14 cellular contexts compared by ENCODE assay signal in genomic region chr17:5638596-5638995, GRCh38. TPM values are rescaled to one million over a fixed set of nuclear protein-coding genes. Genes with fewer than 3 reads are reported as not detected.
DNase-seq lines count a peak whose midpoint lies in the region; ATAC-seq and TF ChIP-seq lines count a peak whose summit lies in the region.
"Had no signal": no experiment of that assay in that cellular context is flagged by ENCODE, and none has a peak within 500 bp of the region (broad histone marks: within the 10 kb centered on the region; RNA-seq: fewer than 3 reads in every experiment).

No MANE protein-coding gene starts in this region.

- no peak overlapping the region for H2AK5ac ChIP-seq in IMR-90 (ENCODE audit: low read depth, low read length)

- H3K4me3 ChIP-seq in IMR-90 (ENCODE audit: insufficient read depth, low read depth, low read length) (no peak overlapping the region), Peyer's patch (no peak overlapping the region)

- H3K14ac ChIP-seq in IMR-90 (replicated peaks; ENCODE audit: low read depth, low read length): no peak overlapping the region

- TF ChIP-seq CTCF in IMR-90 (conservative IDR thresholded peaks at IDR 0.05; ENCODE audit: low read depth, low read length) (no peak), Peyer's patch (IDR thresholded peaks at IDR 0.05) (no peak)

- ATAC-seq in IMR-90 (ENCODE audit: low read depth) (no peak), esophagus mucosa (peak; percentile 82), GM18517 (IDR thresholded peaks at IDR 0.05; ENCODE audit: unreplicated experiment) (no peak)
- ATAC-seq: HCT116 had no signal

- in situ Hi-C loops in IMR-90 (cut with MboI; ENCODE audit: low sequenced_read_pairs): no loop called here

- H4K5ac ChIP-seq in IMR-90 (ENCODE audit: low read depth, low read length): no peak overlapping the region

- H2AFZ ChIP-seq in IMR-90 (replicated peaks; ENCODE audit: low read length, poor library complexity): peak overlapping the region; percentile 33

- H3K9me3 ChIP-seq in IMR-90 (ENCODE audit: control insufficient read depth, insufficient read depth, low read length): no peaks in the 10 kb centered on the region
- no peaks in the 10 kb centered on the region for H3K9me3 ChIP-seq in Peyer's patch
- H3K9me3 ChIP-seq: BE2C had no signal

- no peak overlapping the region for H4K8ac ChIP-seq in IMR-90 (ENCODE audit: low read depth in 2 of 2, low read length in 2 of 2)

- no peak overlapping the region for H3K9ac ChIP-seq in IMR-90 (ENCODE audit: low read depth, low read length)

- H3K4ac ChIP-seq in IMR-90 (ENCODE audit: low read depth, low read length): no peak overlapping the region

- no peak overlapping the region for H2AK9ac ChIP-seq in IMR-90 (replicated peaks; ENCODE audit: low read depth, low read length, poor library complexity)

- no peak overlapping the region for H4K91ac ChIP-seq in IMR-90 (ENCODE audit: insufficient read depth, low read depth, low read length)

- H3K9me1 ChIP-seq in IMR-90 (ENCODE audit: insufficient read depth, low read length): no peaks in the 10 kb centered on the region

- no peak overlapping the region for H3K56ac ChIP-seq in IMR-90 (ENCODE audit: extremely low read depth, insufficient read depth, low read length)

- no peak overlapping the region for H2BK15ac ChIP-seq in IMR-90 (ENCODE audit: low read depth, low read length)

- H3K18ac ChIP-seq in IMR-90 (ENCODE audit: low read depth, low read length): no peak overlapping the region

- BruUV-seq in IMR-90 (replicated peaks; lab: Mats Ljungman, UMichigan): no TSS peak

- dilution Hi-C loops in IMR-90 (cut with HindIII; ENCODE audit: low sequenced_read_pairs, unreplicated experiment): no loop called here

- no peaks in the 10 kb centered on the region for H3K79me1 ChIP-seq in IMR-90 (ENCODE audit: low read depth in 1 of 2, low read length in 2 of 2)

- CTCF ChIA-PET in IMR-90 (lab: Yijun Ruan, JAX): no interaction called here

- H3K23ac ChIP-seq in IMR-90 (ENCODE audit: low read depth, low read length): no peak overlapping the region

- H2BK5ac ChIP-seq in IMR-90 (ENCODE audit: low read depth, low read length, poor library complexity, severe bottlenecking): no peak overlapping the region

- TF ChIP-seq RAD21 in IMR-90 (IDR thresholded peaks at IDR 0.05; ENCODE audit: low read length): no peak

- H3K27ac ChIP-seq in IMR-90 (ENCODE audit: insufficient read depth, low read length) (no peak overlapping the region), Peyer's patch (no peak overlapping the region)
- H3K27ac ChIP-seq: C4-2B had no signal

- H3K36me3 ChIP-seq in IMR-90 (ENCODE audit: control insufficient read depth, insufficient read depth, low read length): no peaks in the 10 kb centered on the region
- H3K36me3 ChIP-seq in Peyer's patch: no peaks in the 10 kb centered on the region
- H3K36me3 ChIP-seq: BE2C had no signal

- no peaks in the 10 kb centered on the region for H3K4me1 ChIP-seq in IMR-90 (ENCODE audit: control insufficient read depth, insufficient read depth, low read length)
- no peaks in the 10 kb centered on the region for H3K4me1 ChIP-seq in Peyer's patch
- H3K4me1 ChIP-seq: BE2C had no signal

- no peak overlapping the region for H2BK20ac ChIP-seq in IMR-90 (ENCODE audit: low read depth, low read length)

- no CpG with 5 or more reads among the region's 2 CpGs for WGBS in IMR-90 (ENCODE audit: extremely low coverage in 2 of 2, insufficient read length in 1 of 2), 2 experiments

- DNase-seq in Daoy (ENCODE audit: low read depth) (peak; percentile 21), IMR-90 (no peak), renal cortical epithelial cell (ENCODE audit: low read depth) (peak; percentile 32), midbrain (lab: John Stamatoyannopoulos, UW) (no peak), Peyer's patch (no peak)
- DNase-seq: BE2C; CD4-positive, alpha-beta memory T cell; DMS79; EL; GDM1 had no signal

- H3K4me2 ChIP-seq in IMR-90 (ENCODE audit: low read depth, low read length): no peak overlapping the region

- no peak overlapping the region for H2BK120ac ChIP-seq in IMR-90 (ENCODE audit: low read depth, low read length)

- H4K20me1 ChIP-seq in IMR-90 (ENCODE audit: insufficient read depth, low read length): no peaks in the 10 kb centered on the region

- POLR2A ChIA-PET in IMR-90 (lab: Charles Lee; ENCODE audit: unreplicated experiment): no interaction called here

- H3K27me3 ChIP-seq in IMR-90 (ENCODE audit: control insufficient read depth, insufficient read depth, low read length) (no peaks in the 10 kb centered on the region; the same call in 1 of the 2 replicates), Peyer's patch (no peaks in the 10 kb centered on the region)
- H3K27me3 ChIP-seq: BE2C had no signal

- intact Hi-C loops in IMR-90 (cut with micrococcal nuclease): no loop called here

- TF ChIP-seq POLR2A in IMR-90 (IDR thresholded peaks at IDR 0.05; ENCODE audit: low read depth, low read length): no peak
- no peak for TF ChIP-seq POLR2A in Peyer's patch (IDR thresholded peaks at IDR 0.05)

TF ChIP-seq in IMR-90, 13 proteins besides CTCF, POLR2A, EP300 and RAD21:
- TF ChIP-seq MAZ (IDR thresholded peaks at IDR 0.05; ENCODE audit: borderline replicate concordance, low read depth, low read length) (no peak), CHD1 (IDR thresholded peaks at IDR 0.05; ENCODE audit: low read depth, low read length) (no peak), NFE2L2 (IDR thresholded peaks at IDR 0.05; ENCODE audit: low read depth, low read length) (no peak), RFX5 (IDR thresholded peaks at IDR 0.05; ENCODE audit: low read depth, low read length) (no peak), USF2 (IDR thresholded peaks at IDR 0.05; ENCODE audit: low read depth, low read length) (no peak), MXI1 (IDR thresholded peaks at IDR 0.05; ENCODE audit: borderline replicate concordance, low read depth, low read length) (no peak), MAFK (IDR thresholded peaks at IDR 0.05; ENCODE audit: low read depth, low read length) (no peak), RCOR1 (IDR thresholded peaks at IDR 0.05; ENCODE audit: insufficient replicate concordance, low read length) (no peak), CEBPB (IDR thresholded peaks at IDR 0.05; ENCODE audit: low read depth, low read length) (no peak), FOS (IDR thresholded peaks at IDR 0.05; ENCODE audit: low read depth, low read length) (no peak), BHLHE40 (IDR thresholded peaks at IDR 0.05; ENCODE audit: low read depth, low read length) (no peak), ELK1 (IDR thresholded peaks at IDR 0.05; ENCODE audit: borderline replicate concordance, low read depth, low read length) (no peak), SMC3 (IDR thresholded peaks at IDR 0.05; ENCODE audit: low read depth, low read length) (no peak)

RNA-seq across cellular contexts. Expression of gene NLRP1, which starts 54.3 kb away (rescaled TPM):
- 38.9 and 41.6 TPM in 2 replicates for total RNA-seq in Daoy (2014; rRNA removed; shearing (Covaris generic))
- total RNA-seq in IMR-90 (2012; rRNA removed): 134 and 172 TPM in 2 replicates
- 340 and 376 TPM in 2 replicates for polyA plus RNA-seq in IMR-90 (2012; rRNA removed)
- polyA plus RNA-seq in IMR-90 (2012; cell fraction: cytosol; rRNA removed): 386 and 499 TPM in 2 replicates
- polyA plus RNA-seq in IMR-90 (2012; cell fraction: nucleus; rRNA removed; ENCODE audit: low replicate concordance): 355 and 449 TPM in 2 replicates
- 11.2 TPM for total RNA-seq in esophagus mucosa
- 5.2 and 8.6 TPM in 2 replicates for total RNA-seq in renal cortical epithelial cell
- total RNA-seq in Peyer's patch: 10 to 100 TPM in 3 of 4 donors, 1 to 10 TPM in 1; 8.6 to 80.0 (median 18.5) TPM

Comparison
In these comparisons a context has a peak if more than half of its experiments do, and no peak if none do; other contexts are left out.
1. DNase-seq: peak in Daoy (single experiment) and renal cortical epithelial cell (single experiment); none in IMR-90 (single experiment), midbrain (single experiment) and Peyer's patch (0 of 3).